Comparison of ENCODE assay signal across 8 cellular contexts in the genomic region with DNA sequence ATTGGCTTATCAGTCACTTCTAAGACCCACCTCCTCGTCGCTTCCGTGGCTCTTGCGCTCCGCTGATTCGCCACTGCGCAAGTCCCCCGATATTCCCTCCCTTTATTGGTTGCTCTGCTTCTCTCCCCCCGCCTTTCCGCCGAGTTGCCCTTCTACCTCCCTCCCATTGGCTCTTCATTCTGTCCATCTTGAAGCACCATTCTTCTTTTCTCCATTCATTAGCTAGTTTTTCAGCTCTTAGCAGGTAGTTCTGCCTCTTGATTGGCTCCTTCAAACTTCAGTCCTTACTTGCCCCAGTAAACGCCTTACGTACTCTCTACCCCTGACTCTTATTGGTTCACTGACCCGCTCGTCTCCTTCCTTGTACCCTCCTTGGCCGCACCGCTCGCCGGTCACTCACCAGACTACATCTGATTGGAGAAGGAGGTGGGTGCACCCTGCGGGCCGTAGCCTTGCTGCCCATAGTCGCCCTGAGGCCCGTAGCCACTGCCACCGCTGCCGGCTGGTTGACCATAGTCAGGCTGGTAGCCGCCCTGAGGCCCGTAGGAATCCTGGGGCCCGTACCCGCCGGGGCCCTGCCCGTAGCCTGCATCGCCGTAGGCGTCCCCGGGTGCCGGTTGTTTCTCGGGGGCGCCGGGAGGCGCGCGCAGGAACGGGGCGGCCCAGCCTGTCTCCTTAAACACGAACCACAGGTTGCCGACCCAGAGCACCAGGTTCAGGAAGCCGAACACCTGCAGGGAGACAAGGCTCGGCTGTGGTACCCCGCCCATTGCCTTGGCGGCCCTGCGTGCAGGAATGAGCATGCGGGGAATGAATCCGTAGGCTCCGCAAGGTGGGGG. TPM values are rescaled to one million over a fixed set of nuclear protein-coding genes. Genes with fewer than 3 reads are reported as not detected.
DNase-seq lines count a peak whose midpoint lies in the region; ATAC-seq and TF ChIP-seq lines count a peak whose summit lies in the region.

No MANE protein-coding gene starts in this region.

- H4K20me1 ChIP-seq in OCI-LY7 (ENCODE audit: insufficient read depth, low read length), result no peaks in the 10 kb centered on the region

- DNase-seq in D341Med (ENCODE audit: low spot score), result peak; percentile 83
- DNase-seq in OCI-LY7 (ENCODE audit: low spot score), result peak; percentile 97
- peak; percentile 70 for DNase-seq in activated T-cell treated with anti-CD3 and anti-CD28 coated beads for 48 hours (ENCODE audit: low read depth)
- DNase-seq in epithelial cell of proximal tubule (ENCODE audit: low read depth), result peak; percentile 99
- peak; percentile 95 for DNase-seq in mucosa of gallbladder (ENCODE audit: low spot score)
- peak; percentile 51 to 55 for DNase-seq in stimulated activated CD8-positive, alpha-beta memory T cell treated with anti-CD3 and anti-CD28 coated beads, Interleukin-7, amount 100 ng/mL, for 1 hour (ENCODE audit: low read depth in 2 of 2)

- TF ChIP-seq CTCF in OCI-LY7 (conservative IDR thresholded peaks at IDR 0.05; ENCODE audit: low read length) (no peak), epithelial cell of proximal tubule (conservative IDR thresholded peaks at IDR 0.05; ENCODE audit: low read depth, low read length) (no peak)

- H3K9me2 ChIP-seq in OCI-LY7 (ENCODE audit: insufficient read depth, low read length), result no peaks in the 10 kb centered on the region

- POLR2A ChIA-PET in OCI-LY7 (lab: Charles Lee), result interaction anchor here (0.5 to 1.7 kb wide), 13 partner anchors 9 to 573 kb away, joined by 3 to 13 read pairs (median 4); a partner anchor contains a TSS

- no peaks in the 10 kb centered on the region for H3K36me3 ChIP-seq in HUES6 (ENCODE audit: control insufficient read depth, insufficient read depth, low read length)
- no peaks in the 10 kb centered on the region for H3K36me3 ChIP-seq in OCI-LY7 (ENCODE audit: insufficient read depth, low read length)

- intact Hi-C loops in OCI-LY7 (cut with micrococcal nuclease; ENCODE audit: unreplicated experiment), result loop anchor here (2.0 to 5.0 kb wide), 2 partner anchors 24 to 76 kb away; a partner anchor contains a TSS

- peaks cover 15% of the 10 kb centered on the region; the same call in 1 of the 2 replicates for H3K9me3 ChIP-seq in HUES6 (ENCODE audit: control insufficient read depth, insufficient read depth, low read depth, low read length)
- no peaks in the 10 kb centered on the region for H3K9me3 ChIP-seq in OCI-LY7 (ENCODE audit: low read length)

- BruUV-seq in OCI-LY7 (replicated peaks; lab: Mats Ljungman, UMichigan), result TSS peak; percentile 79

- H3K4me2 ChIP-seq in OCI-LY7 (ENCODE audit: low read length), result peak overlapping the region; percentile 71

- H2AFZ ChIP-seq in OCI-LY7 (ENCODE audit: low read length), result peak overlapping the region; percentile 70

- peak overlapping the region; percentile 51 for H3K9ac ChIP-seq in HUES6 (ENCODE audit: low read length)

- peak overlapping the region; percentile 19; the same call in 1 of the 2 replicates for H3K27ac ChIP-seq in HUES6 (ENCODE audit: low read depth, low read length)
- peak overlapping the region; percentile 65 for H3K27ac ChIP-seq in OCI-LY7 (ENCODE audit: low read depth, low read length, poor library complexity, severe bottlenecking)

- H3K79me2 ChIP-seq in OCI-LY7 (ENCODE audit: insufficient read depth, low read depth, low read length), result peaks cover 3% of the 10 kb centered on the region; the same call in 1 of the 2 replicates

- peak overlapping the region; percentile 66 for H3K4me3 ChIP-seq in HUES6 (ENCODE audit: low read depth, low read length)
- peak overlapping the region; percentile 86 for H3K4me3 ChIP-seq in OCI-LY7 (ENCODE audit: low read depth, low read length, poor library complexity, severe bottlenecking)
- H3K4me3 ChIP-seq in epithelial cell of proximal tubule (ENCODE audit: low read depth, low read length), result peak overlapping the region; percentile 79

- CTCF ChIA-PET in OCI-LY7 (lab: Charles Lee; ENCODE audit: unreplicated experiment), result interaction anchor here (0.6 to 1.0 kb wide), 5 partner anchors 23 to 172 kb away, joined by 3 to 8 read pairs (median 3); no protein-coding TSS in a partner anchor

- ATAC-seq in GM21447 (IDR thresholded peaks at IDR 0.05; ENCODE audit: unreplicated experiment), result peak; percentile 85

- no peaks in the 10 kb centered on the region for H3K27me3 ChIP-seq in HUES6 (ENCODE audit: control insufficient read depth, insufficient read depth, low read length)

- peaks cover 14% of the 10 kb centered on the region; the same call in 1 of the 2 replicates for H3K4me1 ChIP-seq in HUES6 (ENCODE audit: control insufficient read depth, insufficient read depth, low read length)
- H3K4me1 ChIP-seq in OCI-LY7 (ENCODE audit: insufficient read depth, low read length, poor library complexity, severe bottlenecking), result peaks cover 30% of the 10 kb centered on the region

RNA-seq across cellular contexts. Expression of a gene that starts 5.1 kb away (rescaled TPM):
- 9.9 and 10.6 TPM in 2 replicates for total RNA-seq in OCI-LY7 (2014; rRNA removed; shearing (Covaris generic))
- total RNA-seq in OCI-LY7 (2022) (11.0 and 16.7 TPM in 2 replicates), epithelial cell of proximal tubule (13.0 and 18.5 TPM in 2 replicates), mucosa of gallbladder (16.3 TPM)

RNA-seq across cellular contexts. Expression of a gene that starts 8.7 kb away (rescaled TPM):
- total RNA-seq in OCI-LY7 (2014; rRNA removed; shearing (Covaris generic)), result 0.79 and 2.3 TPM in 2 replicates
- total RNA-seq in OCI-LY7 (2022) (2.3 and 2.9 TPM in 2 replicates), epithelial cell of proximal tubule (0.17 and 0.29 TPM in 2 replicates), mucosa of gallbladder (1.9 TPM)

RNA-seq across cellular contexts. Expression of a gene that starts 19.6 kb away (rescaled TPM):
- 16.7 and 21.2 TPM in 2 replicates for total RNA-seq in OCI-LY7 (2014; rRNA removed; shearing (Covaris generic))
- 54.3 and 56.9 TPM in 2 replicates for total RNA-seq in OCI-LY7 (2022)
- 115 and 132 TPM in 2 replicates for total RNA-seq in epithelial cell of proximal tubule
- total RNA-seq in mucosa of gallbladder, result 44.0 TPM

RNA-seq across cellular contexts. Expression of a gene that starts 28.7 kb away (rescaled TPM):
- 0.85 and 1.0 TPM in 2 replicates for total RNA-seq in OCI-LY7 (2014; rRNA removed; shearing (Covaris generic))
- total RNA-seq in OCI-LY7 (2022) (1.1 and 1.7 TPM in 2 replicates), epithelial cell of proximal tubule (8.3 and 9.6 TPM in 2 replicates), mucosa of gallbladder (18.3 TPM)

RNA-seq across cellular contexts. Expression of a gene that starts 41.9 kb away (rescaled TPM):
- total RNA-seq in OCI-LY7 (2014; rRNA removed; shearing (Covaris generic)), result not detected in 2 replicates
- total RNA-seq in OCI-LY7 (2022) (not detected in 2 replicates), epithelial cell of proximal tubule (0.12 TPM in 1 of 2 replicates, not detected in the other), mucosa of gallbladder (0.20 TPM)

Comparison
In these comparisons a context has a peak if more than half of its experiments do, and no peak if none do; other contexts are left out.
1. Peak in every context shown above with its lines: DNase-seq, ATAC-seq, H3K4me3 ChIP-seq and H3K27ac ChIP-seq.